19 cellular contexts compared by ENCODE assay signal in genomic region chr15:90877315-90877714, GRCh38. TPM values are rescaled to one million over a fixed set of nuclear protein-coding genes. Genes with fewer than 3 reads are reported as not detected.
A peak's percentile ranks its signal among the peaks of the same experiment; 100 is the strongest.
DNase-seq lines count a peak whose midpoint lies in the region; ATAC-seq and TF ChIP-seq lines count a peak whose summit lies in the region.
"Had no signal": no experiment of that assay in that cellular context is flagged by ENCODE, and none has a peak within 500 bp of the region (broad histone marks: within the 10 kb centered on the region; RNA-seq: fewer than 3 reads in every experiment).

No MANE protein-coding gene starts in this region.

- ATAC-seq in activated naive CD8-positive, alpha-beta T cell treated with anti-CD3 and anti-CD28 coated beads, Interleukin-2, amount 10 ng/mL, durations not matched to agents 7 days and 5 days (ENCODE audit: low read depth) = no peak
- ATAC-seq in stimulated activated naive B cell treated with anti-CD40 and anti-IgM and Interleukin-4, amounts not matched to agents 10 μg/mL and 1 μg/mL and 100 μg/mL, for 72 hours (replicated peaks) = no peak
- ATAC-seq: HCT116 had no signal

- no peak overlapping the region for H3K4me3 ChIP-seq in spleen
- H3K4me3 ChIP-seq: BLaER1, GM23248 had no signal

- POLR2A ChIA-PET in activated naive CD8-positive, alpha-beta T cell treated with anti-CD3 and anti-CD28 coated beads, Interleukin-2, amount 10 ng/mL, durations not matched to agents 7 days and 5 days (lab: Charles Lee) = no interaction called here

- WGBS in spleen, 5 donors = 74 to 96% (median 88%) methylated on average over 13 to 14 of the region's 14 CpGs

- no peak for TF ChIP-seq POLR2A in spleen (IDR thresholded peaks at IDR 0.05)

- peaks cover 20% of the 10 kb centered on the region for H3K4me1 Mint-ChIP-seq in T-helper 2 cell treated with Interferon-gamma antibody and Interleukin-4, amounts not matched to agents 5 μg/mL and 100 μg/mL, for 36 hours (ENCODE audit: low read depth)
- H3K4me1 Mint-ChIP-seq in activated naive CD8-positive, alpha-beta T cell treated with anti-CD3 and anti-CD28 coated beads, Interleukin-2, amount 10 ng/mL, durations not matched to agents 7 days and 5 days = peaks cover 24% of the 10 kb centered on the region
- peaks cover 21% of the 10 kb centered on the region for H3K4me1 Mint-ChIP-seq in activated naive CD8-positive, alpha-beta T cell treated with anti-CD3 and anti-CD28 coated beads for 36 hours
- peaks cover 10 to 41% of the 10 kb centered on the region in 2 donors for H3K4me1 Mint-ChIP-seq in stimulated activated naive B cell treated with anti-CD40 and anti-IgM and Interleukin-4, amounts not matched to agents 10 μg/mL and 1 μg/mL and 100 μg/mL, for 72 hours

- peak overlapping the region; percentile 62 for H3K27ac Mint-ChIP-seq in T-helper 2 cell treated with Interferon-gamma antibody and Interleukin-4, amounts not matched to agents 5 μg/mL and 100 μg/mL, for 36 hours
- H3K27ac Mint-ChIP-seq in activated naive CD8-positive, alpha-beta T cell treated with anti-CD3 and anti-CD28 coated beads, Interleukin-2, amount 10 ng/mL, durations not matched to agents 7 days and 5 days = peak overlapping the region; percentile 42
- H3K27ac Mint-ChIP-seq in activated naive CD8-positive, alpha-beta T cell treated with anti-CD3 and anti-CD28 coated beads for 36 hours = no peak overlapping the region
- peak overlapping the region; percentile 86 for H3K27ac Mint-ChIP-seq in stimulated activated naive B cell treated with anti-CD40 and anti-IgM and Interleukin-4, amounts not matched to agents 10 μg/mL and 1 μg/mL and 100 μg/mL, for 72 hours

- H3K36me3 Mint-ChIP-seq in T-helper 2 cell treated with Interferon-gamma antibody and Interleukin-4, amounts not matched to agents 5 μg/mL and 100 μg/mL, for 36 hours (ENCODE audit: low read depth) = peaks cover 71% of the 10 kb centered on the region
- H3K36me3 Mint-ChIP-seq in activated naive CD8-positive, alpha-beta T cell treated with anti-CD3 and anti-CD28 coated beads, Interleukin-2, amount 10 ng/mL, durations not matched to agents 7 days and 5 days = peaks cover 19% of the 10 kb centered on the region
- H3K36me3 Mint-ChIP-seq in activated naive CD8-positive, alpha-beta T cell treated with anti-CD3 and anti-CD28 coated beads for 36 hours = peaks cover 22% of the 10 kb centered on the region
- H3K36me3 Mint-ChIP-seq in stimulated activated naive B cell treated with anti-CD40 and anti-IgM and Interleukin-4, amounts not matched to agents 10 μg/mL and 1 μg/mL and 100 μg/mL, for 72 hours = peaks cover 36 to 40% of the 10 kb centered on the region in 2 donors
- H3K36me3 Mint-ChIP-seq: IgD-negative memory B cell had no signal

- no peak overlapping the region for H3K4me3 Mint-ChIP-seq in T-helper 2 cell treated with Interferon-gamma antibody and Interleukin-4, amounts not matched to agents 5 μg/mL and 100 μg/mL, for 36 hours
- no peak overlapping the region for H3K4me3 Mint-ChIP-seq in activated naive CD8-positive, alpha-beta T cell treated with anti-CD3 and anti-CD28 coated beads, Interleukin-2, amount 10 ng/mL, durations not matched to agents 7 days and 5 days
- H3K4me3 Mint-ChIP-seq in activated naive CD8-positive, alpha-beta T cell treated with anti-CD3 and anti-CD28 coated beads for 36 hours = no peak overlapping the region
- H3K4me3 Mint-ChIP-seq in stimulated activated naive B cell treated with anti-CD40 and anti-IgM and Interleukin-4, amounts not matched to agents 10 μg/mL and 1 μg/mL and 100 μg/mL, for 72 hours = no peak overlapping the region
- H3K4me3 Mint-ChIP-seq: CD8-positive, alpha-beta memory T cell had no signal

- H3K9me3 ChIP-seq in spleen = no peaks in the 10 kb centered on the region
- H3K9me3 ChIP-seq: BLaER1 had no signal

- peaks cover 8 to 74% (median 69%) of the 10 kb centered on the region in 6 donors for H3K36me3 ChIP-seq in spleen

- H3K27me3 Mint-ChIP-seq in T-helper 2 cell treated with Interferon-gamma antibody and Interleukin-4, amounts not matched to agents 5 μg/mL and 100 μg/mL, for 36 hours (ENCODE audit: low read depth) = no peaks in the 10 kb centered on the region
- no peaks in the 10 kb centered on the region for H3K27me3 Mint-ChIP-seq in activated naive CD8-positive, alpha-beta T cell treated with anti-CD3 and anti-CD28 coated beads, Interleukin-2, amount 10 ng/mL, durations not matched to agents 7 days and 5 days
- no peaks in the 10 kb centered on the region for H3K27me3 Mint-ChIP-seq in activated naive CD8-positive, alpha-beta T cell treated with anti-CD3 and anti-CD28 coated beads for 36 hours
- no peaks in the 10 kb centered on the region for H3K27me3 Mint-ChIP-seq in stimulated activated naive B cell treated with anti-CD40 and anti-IgM and Interleukin-4, amounts not matched to agents 10 μg/mL and 1 μg/mL and 100 μg/mL, for 72 hours
- H3K27me3 Mint-ChIP-seq: CD8-positive, alpha-beta memory T cell; IgD-negative memory B cell had no signal

- H3K4me1 ChIP-seq in spleen = peaks cover 9 to 37% (median 28%) of the 10 kb centered on the region in 6 donors

- no peaks in the 10 kb centered on the region for H3K9me3 Mint-ChIP-seq in T-helper 2 cell treated with Interferon-gamma antibody and Interleukin-4, amounts not matched to agents 5 μg/mL and 100 μg/mL, for 36 hours
- no peaks in the 10 kb centered on the region for H3K9me3 Mint-ChIP-seq in activated naive CD8-positive, alpha-beta T cell treated with anti-CD3 and anti-CD28 coated beads, Interleukin-2, amount 10 ng/mL, durations not matched to agents 7 days and 5 days
- H3K9me3 Mint-ChIP-seq in activated naive CD8-positive, alpha-beta T cell treated with anti-CD3 and anti-CD28 coated beads for 36 hours = no peaks in the 10 kb centered on the region
- no peaks in the 10 kb centered on the region for H3K9me3 Mint-ChIP-seq in stimulated activated naive B cell treated with anti-CD40 and anti-IgM and Interleukin-4, amounts not matched to agents 10 μg/mL and 1 μg/mL and 100 μg/mL, for 72 hours
- H3K9me3 Mint-ChIP-seq: CD8-positive, alpha-beta memory T cell; IgD-negative memory B cell had no signal

- TF ChIP-seq CTCF in spleen (IDR thresholded peaks at IDR 0.05 in 8 of 11, conservative IDR thresholded peaks at IDR 0.05 in 3 of 11) = no peak

- H3K27ac ChIP-seq in cingulate gyrus (ENCODE audit: low read depth, low read length) (peak overlapping the region; percentile 60), spleen (no peak overlapping the region)
- H3K27ac ChIP-seq: BLaER1, GM23248 had no signal

- intact Hi-C loops in spleen (cut with DNase I; ENCODE audit: low total_unique reads) = no loop called here

- no peak for DNase-seq in T-helper 2 cell treated with Interferon-gamma antibody and Interleukin-4, amounts not matched to agents 5 μg/mL and 100 μg/mL, for 36 hours (ENCODE audit: low spot score)
- no peak for DNase-seq in T-helper 2 cell
- DNase-seq in activated naive CD8-positive, alpha-beta T cell treated with anti-CD3 and anti-CD28 coated beads, Interleukin-2, amount 10 ng/mL, durations not matched to agents 7 days and 5 days = no peak
- no peak for DNase-seq in activated naive CD8-positive, alpha-beta T cell treated with anti-CD3 and anti-CD28 coated beads for 36 hours
- DNase-seq in stimulated activated naive B cell treated with anti-CD40 and anti-IgM and Interleukin-4, amounts not matched to agents 10 μg/mL and 1 μg/mL and 100 μg/mL, for 72 hours = no peak
- no peak for DNase-seq in spleen
- no peak for DNase-seq in DMS79 (lab: John Stamatoyannopoulos, UW)
- DNase-seq: 8988T; CD8-positive, alpha-beta memory T cell; GM23248; NCI-H1417 treated with DMSO at 0.1 percent for 48 hours; NCI-H2029; NCI-H524; NK-92 treated with Interleukin-12 subunit alpha and Interleukin-12 subunit beta, amount 100 ng/mL, for 24 hours; OCI-M1 had no signal

- H3K27me3 ChIP-seq in spleen (replicated peaks in 1 of 7) = no peaks in the 10 kb centered on the region
- H3K27me3 ChIP-seq: BLaER1 had no signal

RNA-seq across cellular contexts. Expression of gene FES, which starts 7.0 kb away (rescaled TPM):
- 1 to 10 TPM; 6.2 to 7.5 TPM for total RNA-seq in activated naive CD8-positive, alpha-beta T cell treated with anti-CD3 and anti-CD28 coated beads, Interleukin-2, amount 10 ng/mL, durations not matched to agents 7 days and 5 days
- total RNA-seq in activated naive CD8-positive, alpha-beta T cell treated with anti-CD3 and anti-CD28 coated beads for 36 hours = 1 to 10 TPM; 2.1 to 2.5 TPM
- total RNA-seq in spleen = 100 to 1,000 TPM; 150 to 369 (median 272) TPM
- polyA plus RNA-seq in spleen = 100 to 1,000 TPM in 1 of 3 donors, 10 to 100 TPM in 2; 39.5 to 176 (median 89.2) TPM

RNA-seq across cellular contexts. Expression of gene FURIN, which starts 8.9 kb away (rescaled TPM):
- 10 to 100 TPM; 62.2 to 63.5 TPM for total RNA-seq in activated naive CD8-positive, alpha-beta T cell treated with anti-CD3 and anti-CD28 coated beads, Interleukin-2, amount 10 ng/mL, durations not matched to agents 7 days and 5 days
- 10 to 100 TPM; 76.9 to 83.7 TPM for total RNA-seq in activated naive CD8-positive, alpha-beta T cell treated with anti-CD3 and anti-CD28 coated beads for 36 hours
- total RNA-seq in spleen = 100 to 1,000 TPM in 2 of 7 donors, 10 to 100 TPM in 5; 62.0 to 139 (median 86.8) TPM
- polyA plus RNA-seq in spleen = 10 to 100 TPM in 2 of 3 donors, 1 to 10 TPM in 1; 10.0 to 33.3 (median 10.9) TPM

RNA-seq across cellular contexts. Expression of gene MAN2A2, which starts 25.8 kb away (rescaled TPM):
- 100 to 1,000 TPM; 108 to 111 TPM for total RNA-seq in activated naive CD8-positive, alpha-beta T cell treated with anti-CD3 and anti-CD28 coated beads, Interleukin-2, amount 10 ng/mL, durations not matched to agents 7 days and 5 days
- 10 to 100 TPM; 69.1 to 74.1 TPM for total RNA-seq in activated naive CD8-positive, alpha-beta T cell treated with anti-CD3 and anti-CD28 coated beads for 36 hours
- total RNA-seq in spleen = 100 to 1,000 TPM; 105 to 167 (median 120) TPM
- 10 to 100 TPM; 13.7 to 46.1 (median 24.0) TPM for polyA plus RNA-seq in spleen

RNA-seq across cellular contexts. Expression of gene HDDC3, which starts 55.0 kb away (rescaled TPM):
- total RNA-seq in activated naive CD8-positive, alpha-beta T cell treated with anti-CD3 and anti-CD28 coated beads, Interleukin-2, amount 10 ng/mL, durations not matched to agents 7 days and 5 days = 10 to 100 TPM; 28.1 to 29.2 TPM
- total RNA-seq in activated naive CD8-positive, alpha-beta T cell treated with anti-CD3 and anti-CD28 coated beads for 36 hours = 10 to 100 TPM; 38.4 to 44.3 TPM
- total RNA-seq in spleen = 10 to 100 TPM; 12.8 to 25.9 (median 18.0) TPM
- 10 to 100 TPM; 23.9 to 34.5 (median 31.0) TPM for polyA plus RNA-seq in spleen

RNA-seq across cellular contexts. Expression of gene UNC45A, which starts 57.8 kb away (rescaled TPM):
- total RNA-seq in activated naive CD8-positive, alpha-beta T cell treated with anti-CD3 and anti-CD28 coated beads, Interleukin-2, amount 10 ng/mL, durations not matched to agents 7 days and 5 days = 10 to 100 TPM; 77.9 to 78.6 TPM
- 10 to 100 TPM; 62.7 to 65.5 TPM for total RNA-seq in activated naive CD8-positive, alpha-beta T cell treated with anti-CD3 and anti-CD28 coated beads for 36 hours
- total RNA-seq in spleen = 10 to 100 TPM; 32.8 to 59.5 (median 42.6) TPM
- 10 to 100 TPM; 32.2 to 43.6 (median 32.8) TPM for polyA plus RNA-seq in spleen

Comparison
In these comparisons a context has a peak if more than half of its experiments do, and no peak if none do; other contexts are left out.
1. RNA of gene FES, which starts 7.0 kb away (total RNA-seq): 150 to 369 TPM in spleen; 6.2 to 7.5 TPM in activated naive CD8-positive, alpha-beta T cell treated with anti-CD3 and anti-CD28 coated beads, Interleukin-2, amount 10 ng/mL, durations not matched to agents 7 days and 5 days and 2.1 to 2.5 TPM in activated naive CD8-positive, alpha-beta T cell treated with anti-CD3 and anti-CD28 coated beads for 36 hours; every median in the first group is over 10 times any median in the second.